ENCODE assay signal across 8 cellular contexts in the genomic region with DNA sequence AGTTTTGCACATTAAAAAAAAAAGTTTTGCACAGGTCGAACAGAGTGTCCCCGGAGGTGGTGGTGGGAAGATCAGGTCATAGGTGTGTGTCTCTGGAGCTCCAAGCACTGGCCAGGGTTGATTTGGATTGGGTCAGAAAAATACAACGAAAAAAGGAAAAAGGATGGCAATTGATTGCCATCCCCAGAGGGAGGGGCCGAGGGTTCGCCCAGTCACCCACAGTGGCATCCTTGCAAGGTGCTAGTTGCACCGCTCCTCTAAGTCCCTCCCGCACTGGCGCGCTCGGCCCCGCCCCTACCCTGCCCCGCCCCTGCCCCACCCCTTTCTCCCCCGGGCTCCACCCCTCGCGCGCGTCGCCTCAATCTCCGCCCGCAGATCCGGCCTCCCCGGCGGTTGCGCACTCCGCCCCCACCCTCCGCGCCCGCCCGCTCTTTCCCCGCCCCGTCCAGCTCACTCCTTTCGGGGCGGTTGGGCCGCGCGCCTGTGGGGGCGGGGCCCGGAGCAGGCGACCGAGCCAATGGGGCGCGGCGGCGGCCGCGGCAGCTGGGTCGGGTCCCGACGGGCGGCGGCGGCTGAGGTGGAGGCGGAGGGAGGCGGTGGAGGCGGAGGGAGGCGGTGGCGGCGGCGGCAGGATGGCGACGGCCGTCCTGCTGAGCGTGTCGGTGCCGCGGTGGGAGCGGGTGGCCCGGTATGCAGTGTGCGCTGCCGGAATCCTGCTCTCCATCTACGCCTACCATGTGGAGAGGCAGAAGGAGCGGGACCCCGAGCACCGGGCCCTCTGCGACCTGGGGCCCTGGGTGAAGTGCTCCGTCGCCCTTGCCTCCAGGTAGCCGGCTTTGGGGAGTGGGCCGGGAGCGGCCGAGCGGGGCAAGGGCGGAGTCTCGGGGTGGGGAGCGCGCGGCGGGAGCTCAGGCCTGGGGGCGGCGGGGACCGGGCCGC. TPM values are rescaled to one million over a fixed set of nuclear protein-coding genes. Genes with fewer than 3 reads are reported as not detected.
A peak's percentile ranks its signal among the peaks of the same experiment; 100 is the strongest.
DNase-seq lines count a peak whose midpoint lies in the region; ATAC-seq and TF ChIP-seq lines count a peak whose summit lies in the region.

No MANE protein-coding gene starts in this region.

- peak overlapping the region; percentile 78 for H3K4me3 ChIP-seq in kidney epithelial cell (ENCODE audit: low read depth, low read length)

- H3K27me3 ChIP-seq in kidney epithelial cell (ENCODE audit: control insufficient read depth, insufficient read depth, low read length), result no peaks in the 10 kb centered on the region

- DNase-seq in AML-193 (lab: John Stamatoyannopoulos, UW) (peak; percentile 74 to 78), NCI-H345 (lab: John Stamatoyannopoulos, UW) (peak; percentile 96), cerebellar cortex (ENCODE audit: low spot score) (peak; percentile 91), kidney epithelial cell (ENCODE audit: low read depth) (peak; percentile 23)
- DNase-seq in activated CD4-positive, CD25-positive, alpha-beta regulatory T cell treated with anti-CD3 and anti-CD28 coated beads, Interleukin-2, amount 50 U/mL, for 16 hours (ENCODE audit: low read depth, low spot score), result peak; percentile 86
- DNase-seq in stimulated activated CD4-positive, alpha-beta T cell treated with anti-CD3 and anti-CD28 coated beads, Interleukin-1b, Interleukin-23, amount 100 ng/mL, for 1 hour (ENCODE audit: low read depth in 2 of 2), result peak; percentile 86 to 90

- ATAC-seq in GM19035 (IDR thresholded peaks at IDR 0.05; ENCODE audit: unreplicated experiment) (peak; percentile 79), HG03280 (IDR thresholded peaks at IDR 0.05; ENCODE audit: unreplicated experiment) (peak; percentile 87)

- peak; percentile 1 for TF ChIP-seq CTCF in kidney epithelial cell (IDR thresholded peaks at IDR 0.05; ENCODE audit: insufficient read depth, low read length, poor library complexity, severe bottlenecking)

- no peaks in the 10 kb centered on the region for H3K36me3 ChIP-seq in kidney epithelial cell (ENCODE audit: control insufficient read depth, insufficient read depth, low read length)

RNA-seq across cellular contexts. Expression of a gene that starts 31.5 kb away (rescaled TPM):
- 6.5 and 8.8 TPM in 2 replicates for total RNA-seq in kidney epithelial cell

RNA-seq across cellular contexts. Expression of a gene that starts 47.2 kb away (rescaled TPM):
- 6.4 TPM in 2 replicates for total RNA-seq in kidney epithelial cell

Comparison
In these comparisons a context has a peak if more than half of its experiments do, and no peak if none do; other contexts are left out.
1. Peak in every context shown above with its lines: DNase-seq, ATAC-seq and H3K4me3 ChIP-seq.
2. DNase-seq: peak in every context shown above with its lines; median percentile 96 in NCI-H345; 91 in cerebellar cortex; 88 in stimulated activated CD4-positive, alpha-beta T cell treated with anti-CD3 and anti-CD28 coated beads, Interleukin-1b, Interleukin-23, amount 100 ng/mL, for 1 hour; 86 in activated CD4-positive, CD25-positive, alpha-beta regulatory T cell treated with anti-CD3 and anti-CD28 coated beads, Interleukin-2, amount 50 U/mL, for 16 hours; 76 in AML-193; 23 in kidney epithelial cell.